Comparison of ENCODE assay signal across 22 cellular contexts in the genomic region with DNA sequence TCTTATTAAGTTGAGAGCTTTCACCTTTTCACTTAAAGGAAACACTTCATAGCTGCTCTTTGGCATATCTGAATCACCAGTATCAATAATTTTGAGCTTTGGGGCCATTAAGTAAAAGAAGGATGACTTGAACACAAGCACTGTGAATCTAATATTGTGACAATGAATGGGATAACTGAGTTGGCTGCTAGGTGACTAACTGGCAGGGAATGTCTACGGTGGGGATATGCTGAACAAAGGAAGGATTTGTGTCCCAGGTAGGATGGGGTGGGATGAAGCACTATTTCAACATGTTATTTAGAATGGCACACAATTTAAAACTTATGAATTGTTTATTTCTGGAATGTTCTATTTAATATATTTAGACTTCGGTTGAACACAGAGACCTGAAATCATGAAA.
DNase-seq lines count a peak whose midpoint lies in the region; ATAC-seq lines count a peak whose summit lies in the region.
"Had no signal": no experiment of that assay in that cellular context is flagged by ENCODE, and none has a peak within 500 bp of the region (broad histone marks: within the 10 kb centered on the region; RNA-seq: fewer than 3 reads in every experiment).

No MANE protein-coding gene starts in this region.

- H3K4me3 Mint-ChIP-seq in activated T-cell treated with anti-CD3 and anti-CD28 coated beads, Interleukin-2, amount 50 U/mL, for 24 hours = no peak overlapping the region
- H3K4me3 Mint-ChIP-seq: CD8-positive, alpha-beta memory T cell; H9; HFFc6 had no signal

- H3K27me3 Mint-ChIP-seq in activated T-cell treated with anti-CD3 and anti-CD28 coated beads, Interleukin-2, amount 50 U/mL, for 24 hours = no peaks in the 10 kb centered on the region
- H3K27me3 Mint-ChIP-seq: CD8-positive, alpha-beta memory T cell had no signal

- in situ Hi-C loops in SK-MEL-5 (cut with HindIII; ENCODE audit: low pct_unique_long_range_greater_than_20kb, low sequenced_read_pairs) = no loop called here

- ATAC-seq in GM21619 (IDR thresholded peaks at IDR 0.05; ENCODE audit: unreplicated experiment) = no peak
- ATAC-seq in left lobe of liver = no peak
- ATAC-seq: SK-N-SH treated with all-trans-retinoic acid at 6 μM for 48 hours had no signal

- H3K4me1 Mint-ChIP-seq in activated T-cell treated with anti-CD3 and anti-CD28 coated beads, Interleukin-2, amount 50 U/mL, for 24 hours (ENCODE audit: low read depth) = no peaks in the 10 kb centered on the region
- H3K4me1 Mint-ChIP-seq: H9 had no signal

- peaks cover 74% of the 10 kb centered on the region for H3K36me3 Mint-ChIP-seq in activated T-cell treated with anti-CD3 and anti-CD28 coated beads, Interleukin-2, amount 50 U/mL, for 24 hours (ENCODE audit: low read depth)

- H3K9me3 Mint-ChIP-seq in activated T-cell treated with anti-CD3 and anti-CD28 coated beads, Interleukin-2, amount 50 U/mL, for 24 hours = peaks cover 2% of the 10 kb centered on the region

- DNase-seq in activated T-cell treated with anti-CD3 and anti-CD28 coated beads, Interleukin-2, amount 50 U/mL, for 24 hours = no peak
- no peak for DNase-seq in activated T-cell treated with anti-CD3 and anti-CD28 coated beads for 4 hours
- peak; percentile 24 for DNase-seq in SK-MEL-5 (ENCODE audit: low read depth, low spot score)
- DNase-seq in islet precursor cell = peak; percentile 69
- no peak for DNase-seq in CD1c-positive myeloid dendritic cell (ENCODE audit: extremely low spot score)
- DNase-seq in left lobe of liver (ENCODE audit: low spot score) = no peak
- no peak for DNase-seq in putamen (ENCODE audit: low spot score)
- DNase-seq: AML-193; C1 segment of cervical spinal cord; CD8-positive, alpha-beta memory T cell; EL; H9; HFFc6; KG1; NCI-H1436; NCI-H187 treated with DMSO at 0.1 percent for 48 hours; NCI-H2107; NCI-H2227 treated with DMSO at 0.1 percent for 48 hours; NCI-H748 treated with DMSO at 0.1 percent for 48 hours; SIG-M5 had no signal

- peak overlapping the region; percentile 3 for H3K27ac Mint-ChIP-seq in activated T-cell treated with anti-CD3 and anti-CD28 coated beads, Interleukin-2, amount 50 U/mL, for 24 hours
- H3K27ac Mint-ChIP-seq: H9, HFFc6 had no signal

Comparison
In these comparisons a context has a peak if more than half of its experiments do, and no peak if none do; other contexts are left out.
1. DNase-seq: peak in SK-MEL-5 (single experiment) and islet precursor cell (single experiment); none in activated T-cell treated with anti-CD3 and anti-CD28 coated beads, Interleukin-2, amount 50 U/mL, for 24 hours (single experiment), activated T-cell treated with anti-CD3 and anti-CD28 coated beads for 4 hours (single experiment), CD1c-positive myeloid dendritic cell (single experiment), left lobe of liver (single experiment) and putamen (single experiment).